11 cellular contexts compared by ENCODE assay signal in the genomic region with DNA sequence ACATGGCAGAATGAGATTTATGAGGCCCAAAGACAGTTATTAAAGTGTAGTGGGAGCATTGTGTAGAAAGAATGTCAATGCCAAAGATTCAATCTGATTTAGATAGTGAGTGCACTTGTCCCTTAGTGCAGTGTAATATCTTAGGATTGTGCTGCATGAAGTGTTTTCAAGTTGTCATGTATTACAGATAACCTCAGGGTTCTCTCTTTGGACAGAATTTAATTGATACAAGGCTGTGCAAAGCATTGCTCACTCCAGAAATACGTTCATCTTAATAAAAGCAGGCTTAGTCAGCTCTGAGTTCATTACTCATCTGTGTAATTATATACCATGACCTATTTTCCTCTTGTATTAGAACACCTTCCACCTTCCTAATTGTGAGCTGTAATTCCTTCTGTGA. TPM values are rescaled to one million over a fixed set of nuclear protein-coding genes. Genes with fewer than 3 reads are reported as not detected.
DNase-seq lines count a peak whose midpoint lies in the region; ATAC-seq and TF ChIP-seq lines count a peak whose summit lies in the region.
"Had no signal": no experiment of that assay in that cellular context is flagged by ENCODE, and none has a peak within 500 bp of the region (broad histone marks: within the 10 kb centered on the region; RNA-seq: fewer than 3 reads in every experiment).

No MANE protein-coding gene starts in this region.

- POLR2A ChIA-PET in activated CD4-positive, alpha-beta memory T cell treated with anti-CD3 and anti-CD28 coated beads, Interleukin-2, amount 10 ng/mL, durations not matched to agents 7 days and 5 days (lab: Charles Lee) = interaction anchor here (0.9 to 1.3 kb wide), 2 partner anchors 14 to 21 kb away, joined by 4 read pairs; no protein-coding TSS in a partner anchor

- no peaks in the 10 kb centered on the region for H3K27me3 Mint-ChIP-seq in activated CD4-positive, alpha-beta memory T cell treated with anti-CD3 and anti-CD28 coated beads, Interleukin-2, amount 10 ng/mL, durations not matched to agents 7 days and 5 days
- H3K27me3 Mint-ChIP-seq in activated naive CD4-positive, alpha-beta T cell treated with anti-CD3 and anti-CD28 coated beads, Interleukin-2, amount 10 ng/mL, durations not matched to agents 7 days and 5 days = peaks cover 5% of the 10 kb centered on the region
- H3K27me3 Mint-ChIP-seq: natural killer cell treated with Interleukin-12 subunit alpha and Interleukin-12 subunit beta and Interleukin-15 and Interleukin-18, amount 100 ng/mL, for 72 hours had no signal

- CTCF ChIA-PET in activated CD4-positive, alpha-beta memory T cell treated with anti-CD3 and anti-CD28 coated beads, Interleukin-2, amount 10 ng/mL, durations not matched to agents 7 days and 5 days (lab: Charles Lee) = interaction anchor here (1.1 to 3.4 kb wide), 3 partner anchors 9 to 50 kb away, joined by 3 to 23 read pairs (median 7); no protein-coding TSS in a partner anchor
- CTCF ChIA-PET in activated naive CD4-positive, alpha-beta T cell treated with anti-CD3 and anti-CD28 coated beads, Interleukin-2, amount 10 ng/mL, durations not matched to agents 7 days and 5 days (lab: Charles Lee) = interaction anchor here (1.0 to 5.6 kb wide), 3 partner anchors 8 to 52 kb away, joined by 6 to 32 read pairs (median 7); no protein-coding TSS in a partner anchor

- ATAC-seq in SK-N-SH treated with all-trans-retinoic acid at 6 μM for 48 hours (peak; percentile 81), foreskin keratinocyte (peak; percentile 100), HG03521 (IDR thresholded peaks at IDR 0.05; ENCODE audit: unreplicated experiment) (no peak), GM19467 (IDR thresholded peaks at IDR 0.05; ENCODE audit: unreplicated experiment) (no peak)

- H3K4me3 Mint-ChIP-seq in activated CD4-positive, alpha-beta memory T cell treated with anti-CD3 and anti-CD28 coated beads, Interleukin-2, amount 10 ng/mL, durations not matched to agents 7 days and 5 days = no peak overlapping the region
- H3K4me3 Mint-ChIP-seq in activated naive CD4-positive, alpha-beta T cell treated with anti-CD3 and anti-CD28 coated beads, Interleukin-2, amount 10 ng/mL, durations not matched to agents 7 days and 5 days = no peak overlapping the region
- H3K4me3 Mint-ChIP-seq: natural killer cell treated with Interleukin-12 subunit alpha and Interleukin-12 subunit beta and Interleukin-15 and Interleukin-18, amount 100 ng/mL, for 72 hours had no signal

- peaks cover 8% of the 10 kb centered on the region for H3K4me1 ChIP-seq in foreskin keratinocyte

- no peak for TF ChIP-seq CTCF in foreskin keratinocyte (conservative IDR thresholded peaks at IDR 0.05)

- no peaks in the 10 kb centered on the region for H3K27me3 ChIP-seq in foreskin keratinocyte

- DNase-seq in AG08395 (ENCODE audit: low spot score) (peak; percentile 77), GM04503 (ENCODE audit: low read depth) (peak; percentile 58), foreskin keratinocyte (peak; percentile 85 to 94)
- DNase-seq in activated CD4-positive, alpha-beta memory T cell treated with anti-CD3 and anti-CD28 coated beads, Interleukin-2, amount 10 ng/mL, durations not matched to agents 7 days and 5 days = no peak
- no peak for DNase-seq in activated naive CD4-positive, alpha-beta T cell treated with anti-CD3 and anti-CD28 coated beads, Interleukin-2, amount 10 ng/mL, durations not matched to agents 7 days and 5 days
- DNase-seq: anterior cingulate cortex, NCI-H526 had no signal

- no peak overlapping the region for H3K27ac Mint-ChIP-seq in activated CD4-positive, alpha-beta memory T cell treated with anti-CD3 and anti-CD28 coated beads, Interleukin-2, amount 10 ng/mL, durations not matched to agents 7 days and 5 days
- H3K27ac Mint-ChIP-seq in activated naive CD4-positive, alpha-beta T cell treated with anti-CD3 and anti-CD28 coated beads, Interleukin-2, amount 10 ng/mL, durations not matched to agents 7 days and 5 days = no peak overlapping the region
- H3K27ac Mint-ChIP-seq: natural killer cell treated with Interleukin-12 subunit alpha and Interleukin-12 subunit beta and Interleukin-15 and Interleukin-18, amount 100 ng/mL, for 72 hours had no signal

- H3K9me3 Mint-ChIP-seq in activated CD4-positive, alpha-beta memory T cell treated with anti-CD3 and anti-CD28 coated beads, Interleukin-2, amount 10 ng/mL, durations not matched to agents 7 days and 5 days = peaks cover 22% of the 10 kb centered on the region
- peaks cover 23% of the 10 kb centered on the region for H3K9me3 Mint-ChIP-seq in activated naive CD4-positive, alpha-beta T cell treated with anti-CD3 and anti-CD28 coated beads, Interleukin-2, amount 10 ng/mL, durations not matched to agents 7 days and 5 days

- H3K27ac ChIP-seq in foreskin keratinocyte = no peak overlapping the region

- peaks cover 31% of the 10 kb centered on the region for H3K36me3 Mint-ChIP-seq in activated CD4-positive, alpha-beta memory T cell treated with anti-CD3 and anti-CD28 coated beads, Interleukin-2, amount 10 ng/mL, durations not matched to agents 7 days and 5 days (ENCODE audit: low read depth)
- H3K36me3 Mint-ChIP-seq in activated naive CD4-positive, alpha-beta T cell treated with anti-CD3 and anti-CD28 coated beads, Interleukin-2, amount 10 ng/mL, durations not matched to agents 7 days and 5 days = peaks cover 23% of the 10 kb centered on the region

- H3K4me1 Mint-ChIP-seq in activated CD4-positive, alpha-beta memory T cell treated with anti-CD3 and anti-CD28 coated beads, Interleukin-2, amount 10 ng/mL, durations not matched to agents 7 days and 5 days = peaks cover 7% of the 10 kb centered on the region
- H3K4me1 Mint-ChIP-seq in activated naive CD4-positive, alpha-beta T cell treated with anti-CD3 and anti-CD28 coated beads, Interleukin-2, amount 10 ng/mL, durations not matched to agents 7 days and 5 days = no peaks in the 10 kb centered on the region

TF ChIP-seq in SK-N-SH treated with all-trans-retinoic acid at 6 μM for 48 hours, 23 proteins besides CTCF, POLR2A, EP300 and RAD21 (continues in another document):
- TF ChIP-seq SNAI2 (CRISPR knock-in tag; IDR thresholded peaks at IDR 0.05) = peak; percentile 92
- TF ChIP-seq BACH2 (CRISPR knock-in tag; IDR thresholded peaks at IDR 0.05; ENCODE audit: borderline replicate concordance) = no peak
- no peak for TF ChIP-seq PPARA (CRISPR knock-in tag; IDR thresholded peaks at IDR 0.05; ENCODE audit: borderline replicate concordance)
- no peak for TF ChIP-seq ARNTL (CRISPR knock-in tag; IDR thresholded peaks at IDR 0.05; ENCODE audit: borderline replicate concordance, low read depth)
- no peak for TF ChIP-seq ZNF70 (CRISPR knock-in tag; IDR thresholded peaks at IDR 0.05)
- TF ChIP-seq ZNF8 (CRISPR knock-in tag; IDR thresholded peaks at IDR 0.05) = no peak
- TF ChIP-seq TOX (CRISPR knock-in tag; IDR thresholded peaks at IDR 0.05; ENCODE audit: borderline replicate concordance) = peak; percentile 82; the same call in 1 of the 2 replicates
- TF ChIP-seq, protein P1, sequence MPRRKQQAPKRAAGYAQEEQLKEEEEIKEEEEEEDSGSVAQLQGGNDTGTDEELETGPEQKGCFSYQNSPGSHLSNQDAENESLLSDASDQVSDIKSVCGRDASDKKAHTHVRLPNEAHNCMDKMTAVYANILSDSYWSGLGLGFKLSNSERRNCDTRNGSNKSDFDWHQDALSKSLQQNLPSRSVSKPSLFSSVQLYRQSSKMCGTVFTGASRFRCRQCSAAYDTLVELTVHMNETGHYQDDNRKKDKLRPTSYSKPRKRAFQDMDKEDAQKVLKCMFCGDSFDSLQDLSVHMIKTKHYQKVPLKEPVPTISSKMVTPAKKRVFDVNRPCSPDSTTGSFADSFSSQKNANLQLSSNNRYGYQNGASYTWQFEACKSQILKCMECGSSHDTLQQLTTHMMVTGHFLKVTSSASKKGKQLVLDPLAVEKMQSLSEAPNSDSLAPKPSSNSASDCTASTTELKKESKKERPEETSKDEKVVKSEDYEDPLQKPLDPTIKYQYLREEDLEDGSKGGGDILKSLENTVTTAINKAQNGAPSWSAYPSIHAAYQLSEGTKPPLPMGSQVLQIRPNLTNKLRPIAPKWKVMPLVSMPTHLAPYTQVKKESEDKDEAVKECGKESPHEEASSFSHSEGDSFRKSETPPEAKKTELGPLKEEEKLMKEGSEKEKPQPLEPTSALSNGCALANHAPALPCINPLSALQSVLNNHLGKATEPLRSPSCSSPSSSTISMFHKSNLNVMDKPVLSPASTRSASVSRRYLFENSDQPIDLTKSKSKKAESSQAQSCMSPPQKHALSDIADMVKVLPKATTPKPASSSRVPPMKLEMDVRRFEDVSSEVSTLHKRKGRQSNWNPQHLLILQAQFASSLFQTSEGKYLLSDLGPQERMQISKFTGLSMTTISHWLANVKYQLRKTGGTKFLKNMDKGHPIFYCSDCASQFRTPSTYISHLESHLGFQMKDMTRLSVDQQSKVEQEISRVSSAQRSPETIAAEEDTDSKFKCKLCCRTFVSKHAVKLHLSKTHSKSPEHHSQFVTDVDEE (CRISPR knock-in tag; IDR thresholded peaks at IDR 0.05) = no peak
- TF ChIP-seq ZNF565 (CRISPR knock-in tag; conservative IDR thresholded peaks at IDR 0.05; ENCODE audit: low read depth) = no peak
- TF ChIP-seq ISL1 (CRISPR knock-in tag; IDR thresholded peaks at IDR 0.05) = peak; percentile 97
- TF ChIP-seq, protein P2, sequence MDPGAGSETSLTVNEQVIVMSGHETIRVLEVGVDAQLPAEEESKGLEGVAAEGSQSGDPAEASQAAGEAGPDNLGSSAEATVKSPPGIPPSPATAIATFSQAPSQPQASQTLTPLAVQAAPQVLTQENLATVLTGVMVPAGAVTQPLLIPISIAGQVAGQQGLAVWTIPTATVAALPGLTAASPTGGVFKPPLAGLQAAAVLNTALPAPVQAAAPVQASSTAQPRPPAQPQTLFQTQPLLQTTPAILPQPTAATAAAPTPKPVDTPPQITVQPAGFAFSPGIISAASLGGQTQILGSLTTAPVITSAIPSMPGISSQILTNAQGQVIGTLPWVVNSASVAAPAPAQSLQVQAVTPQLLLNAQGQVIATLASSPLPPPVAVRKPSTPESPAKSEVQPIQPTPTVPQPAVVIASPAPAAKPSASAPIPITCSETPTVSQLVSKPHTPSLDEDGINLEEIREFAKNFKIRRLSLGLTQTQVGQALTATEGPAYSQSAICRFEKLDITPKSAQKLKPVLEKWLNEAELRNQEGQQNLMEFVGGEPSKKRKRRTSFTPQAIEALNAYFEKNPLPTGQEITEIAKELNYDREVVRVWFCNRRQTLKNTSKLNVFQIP (CRISPR knock-in tag; IDR thresholded peaks at IDR 0.05; ENCODE audit: borderline replicate concordance, low read depth) = peak; percentile 81; the same call in 1 of the 2 replicates

RNA-seq across cellular contexts. Expression of a gene that starts 16.0 kb away (rescaled TPM):
- total RNA-seq in foreskin keratinocyte = not detected in 2 replicates
- polyA plus RNA-seq in foreskin keratinocyte = not detected in 2 replicates
- total RNA-seq in activated CD4-positive, alpha-beta memory T cell treated with anti-CD3 and anti-CD28 coated beads, Interleukin-2, amount 10 ng/mL, durations not matched to agents 7 days and 5 days = 100 to 1,000 TPM; 204 to 222 TPM

RNA-seq across cellular contexts. Expression of a gene that starts 59.3 kb away (rescaled TPM):
- total RNA-seq in foreskin keratinocyte = not detected in 2 replicates
- not detected in 2 replicates for polyA plus RNA-seq in foreskin keratinocyte
- 1 to 10 TPM; 1.2 to 1.4 TPM for total RNA-seq in activated CD4-positive, alpha-beta memory T cell treated with anti-CD3 and anti-CD28 coated beads, Interleukin-2, amount 10 ng/mL, durations not matched to agents 7 days and 5 days

Comparison
In these comparisons a context has a peak if more than half of its experiments do, and no peak if none do; other contexts are left out.
1. DNase-seq: peak in AG08395 (single experiment), GM04503 (single experiment) and foreskin keratinocyte (2 of 2); none in activated CD4-positive, alpha-beta memory T cell treated with anti-CD3 and anti-CD28 coated beads, Interleukin-2, amount 10 ng/mL, durations not matched to agents 7 days and 5 days (single experiment) and activated naive CD4-positive, alpha-beta T cell treated with anti-CD3 and anti-CD28 coated beads, Interleukin-2, amount 10 ng/mL, durations not matched to agents 7 days and 5 days (single experiment).
2. ATAC-seq: peak in SK-N-SH treated with all-trans-retinoic acid at 6 μM for 48 hours (single experiment) and foreskin keratinocyte (single experiment); none in HG03521 (single experiment) and GM19467 (single experiment).
3. RNA of a gene that starts 16.0 kb away (total RNA-seq): 204 to 222 TPM in activated CD4-positive, alpha-beta memory T cell treated with anti-CD3 and anti-CD28 coated beads, Interleukin-2, amount 10 ng/mL, durations not matched to agents 7 days and 5 days; not detected in foreskin keratinocyte; every median in the first group is over 100 times any median in the second.